19 cellular contexts compared by ENCODE assay signal in genomic region chr5:37005252-37005651, GRCh38.
DNase-seq lines count a peak whose midpoint lies in the region; ATAC-seq, FAIRE-seq and TF ChIP-seq lines count a peak whose summit lies in the region.
"Had no signal": no experiment of that assay in that cellular context is flagged by ENCODE, and none has a peak within 500 bp of the region (broad histone marks: within the 10 kb centered on the region; RNA-seq: fewer than 3 reads in every experiment).

No MANE protein-coding gene starts in this region.

- H3K4me2 ChIP-seq in PC-3 (ENCODE audit: low read length) (no peak overlapping the region), endothelial cell of umbilical vein (ENCODE audit: insufficient read depth, low read length) (no peak overlapping the region), hepatocyte (no peak overlapping the region)
- H3K4me2 ChIP-seq: PC-9 had no signal

- no peaks in the 10 kb centered on the region for H3K4me1 Mint-ChIP-seq in osteocyte (ENCODE audit: unreplicated experiment)
- H3K4me1 Mint-ChIP-seq in naive thymus-derived CD4-positive, alpha-beta T cell = peaks cover 0 to under 1% (median 0%) of the 10 kb centered on the region in 7 donors
- H3K4me1 Mint-ChIP-seq: activated naive CD8-positive, alpha-beta T cell treated with anti-CD3 and anti-CD28 coated beads, Interleukin-2, amount 10 ng/mL, durations not matched to agents 7 days and 5 days; memory B cell; nephron had no signal

- H3K36me3 Mint-ChIP-seq in osteocyte (ENCODE audit: unreplicated experiment) = peaks cover 34% of the 10 kb centered on the region
- H3K36me3 Mint-ChIP-seq in naive thymus-derived CD4-positive, alpha-beta T cell = peaks cover 0 to 20% (median 10%) of the 10 kb centered on the region in 5 donors

- H3K4me1 ChIP-seq in PC-3 (ENCODE audit: insufficient read depth, low read length) (no peaks in the 10 kb centered on the region), endothelial cell of umbilical vein (ENCODE audit: control insufficient read depth, extremely low read depth, insufficient read depth, low read length) (peaks cover 4% of the 10 kb centered on the region), hepatocyte (ENCODE audit: insufficient read depth) (peaks cover 3% of the 10 kb centered on the region)
- H3K4me1 ChIP-seq in naive thymus-derived CD4-positive, alpha-beta T cell (ENCODE audit: control insufficient read depth in 2 of 2, insufficient read depth in 2 of 2, low read length in 2 of 2) = no peaks in the 10 kb centered on the region

- TF ChIP-seq CTCF in PC-3 (conservative IDR thresholded peaks at IDR 0.05; ENCODE audit: low read depth, low read length) (no peak), endothelial cell of umbilical vein (IDR thresholded peaks at IDR 0.05; ENCODE audit: extremely low read depth in 1 of 2, insufficient read depth in 1 of 2, low read depth in 1 of 2, low read length in 2 of 2) (no peak), osteocyte (IDR thresholded peaks at IDR 0.05) (no peak), hepatocyte (IDR thresholded peaks at IDR 0.05; ENCODE audit: poor library complexity) (no peak)

- POLR2A ChIA-PET in PC-3 (lab: Charles Lee; ENCODE audit: unreplicated experiment) = no interaction called here
- POLR2A ChIA-PET in endothelial cell of umbilical vein (lab: Charles Lee) = no interaction called here
- POLR2A ChIA-PET in naive thymus-derived CD4-positive, alpha-beta T cell (lab: Charles Lee) = no interaction called here

- no peaks in the 10 kb centered on the region for H3K27me3 Mint-ChIP-seq in osteocyte (ENCODE audit: unreplicated experiment)
- no peaks in the 10 kb centered on the region for H3K27me3 Mint-ChIP-seq in naive thymus-derived CD4-positive, alpha-beta T cell
- H3K27me3 Mint-ChIP-seq: activated naive CD8-positive, alpha-beta T cell treated with anti-CD3 and anti-CD28 coated beads, Interleukin-2, amount 10 ng/mL, durations not matched to agents 7 days and 5 days; memory B cell had no signal

- WGBS in hepatocyte (ENCODE audit: low lambda C conversion rate, missing lambda C conversion rate) = 64% methylated on average over 6 of the region's 6 CpGs

- no peak overlapping the region for H3K27ac ChIP-seq in PC-3 (ENCODE audit: low read length)
- no peak overlapping the region for H3K27ac ChIP-seq in endothelial cell of umbilical vein (ENCODE audit: insufficient read depth, low read depth, low read length)
- H3K27ac ChIP-seq in naive thymus-derived CD4-positive, alpha-beta T cell (ENCODE audit: low read depth, low read length) = no peak overlapping the region
- no peak overlapping the region for H3K27ac ChIP-seq in hepatocyte
- H3K27ac ChIP-seq: PC-9 had no signal

- H3K9me3 ChIP-seq in PC-3 (ENCODE audit: low read length) = no peaks in the 10 kb centered on the region
- no peaks in the 10 kb centered on the region for H3K9me3 ChIP-seq in endothelial cell of umbilical vein (replicated peaks; ENCODE audit: control insufficient read depth, insufficient read depth, low read length)
- H3K9me3 ChIP-seq in naive thymus-derived CD4-positive, alpha-beta T cell (ENCODE audit: control insufficient read depth in 2 of 3, low read length in 3 of 3) = no peaks in the 10 kb centered on the region
- H3K9me3 ChIP-seq in hepatocyte (ENCODE audit: low read depth) = no peaks in the 10 kb centered on the region

- BruUV-seq in PC-3 (replicated peaks; lab: Mats Ljungman, UMichigan) (no TSS peak), endothelial cell of umbilical vein (replicated peaks; lab: Mats Ljungman, UMichigan) (no TSS peak)

- CTCF ChIA-PET in PC-3 (lab: Charles Lee) (interaction anchor here (0.5 to 1.5 kb wide), 10 partner anchors 23 to 271 kb away, joined by 3 to 12 read pairs (median 4); partner anchors contain the start of gene NIPBL), endothelial cell of umbilical vein (lab: Charles Lee) (interaction anchor here (0.6 to 4.0 kb wide), 39 partner anchors 10 to 309 kb away, joined by 3 to 57 read pairs (median 5); no protein-coding TSS in a partner anchor)
- CTCF ChIA-PET in naive thymus-derived CD4-positive, alpha-beta T cell (lab: Charles Lee) = interaction anchor here (0.8 to 2.1 kb wide), 6 partner anchors 9 to 276 kb away, joined by 3 to 10 read pairs (median 4); no protein-coding TSS in a partner anchor

- no peak overlapping the region for H3K4me3 ChIP-seq in PC-3 (ENCODE audit: low read length)
- no peak overlapping the region for H3K4me3 ChIP-seq in endothelial cell of umbilical vein (replicated peaks in 1 of 3; ENCODE audit: insufficient read depth in 1 of 3, low read depth in 1 of 3, low read length in 3 of 3)
- H3K4me3 ChIP-seq in naive thymus-derived CD4-positive, alpha-beta T cell (ENCODE audit: low read length) = no peak overlapping the region
- H3K4me3 ChIP-seq in hepatocyte = no peak overlapping the region
- H3K4me3 ChIP-seq: PC-9 had no signal

- dilution Hi-C loops in endothelial cell of umbilical vein (cut with MboI; ENCODE audit: extremely low pct_ligation_motif_present, low sequenced_read_pairs) = no loop called here

- H3F3A ChIP-seq in PC-3 (ENCODE audit: low read length, unreplicated experiment) = no peaks in the 10 kb centered on the region

- DNase-seq in EL = peak; percentile 67
- DNase-seq in PC-3 = peak; percentile 25
- DNase-seq in endothelial cell of umbilical vein (ENCODE audit: low read depth, low spot score) = peak; percentile 60
- no peak for DNase-seq in osteocyte (ENCODE audit: extremely low spot score, unreplicated experiment)
- no peak for DNase-seq in naive thymus-derived CD4-positive, alpha-beta T cell
- no peak for DNase-seq in hepatocyte (ENCODE audit: low spot score)
- no peak for DNase-seq in NCI-H1694 (lab: John Stamatoyannopoulos, UW)
- no peak for DNase-seq in AML-193 (lab: John Stamatoyannopoulos, UW)
- DNase-seq: activated CD8-positive, alpha-beta memory T cell treated with anti-CD3 and anti-CD28 coated beads for 24 hours; activated naive CD8-positive, alpha-beta T cell treated with anti-CD3 and anti-CD28 coated beads, Interleukin-2, amount 10 ng/mL, durations not matched to agents 7 days and 5 days; caudate nucleus; effector CD4-positive, alpha-beta T cell; stimulated activated CD4-positive, alpha-beta T cell treated with anti-CD3 and anti-CD28 coated beads, Interleukin-12 subunit alpha, Interleukin-12 subunit beta, amount 100 ng/mL, for 4 hours had no signal

- intact Hi-C loops in PC-3 (cut with micrococcal nuclease) (loop anchor here (2.0 kb wide), 1 partner anchor 130 kb away; no protein-coding TSS in a partner anchor), endothelial cell of umbilical vein (cut with micrococcal nuclease) (no loop called here)
- intact Hi-C loops in naive thymus-derived CD4-positive, alpha-beta T cell (cut with micrococcal nuclease) = no loop called here

- H3K4me3 Mint-ChIP-seq in osteocyte (ENCODE audit: unreplicated experiment) = no peak overlapping the region
- H3K4me3 Mint-ChIP-seq in naive thymus-derived CD4-positive, alpha-beta T cell = no peak overlapping the region
- H3K4me3 Mint-ChIP-seq: activated naive CD8-positive, alpha-beta T cell treated with anti-CD3 and anti-CD28 coated beads, Interleukin-2, amount 10 ng/mL, durations not matched to agents 7 days and 5 days; memory B cell; nephron; T-helper 2 cell treated with Interferon-gamma antibody and Interleukin-4, amounts not matched to agents 5 μg/mL and 100 μg/mL, for 36 hours had no signal

- no peak for TF ChIP-seq POLR2A in endothelial cell of umbilical vein (IDR thresholded peaks at IDR 0.05; ENCODE audit: low read depth, low read length)

- no peaks in the 10 kb centered on the region for H3K9me3 Mint-ChIP-seq in osteocyte (ENCODE audit: unreplicated experiment)
- no peaks in the 10 kb centered on the region for H3K9me3 Mint-ChIP-seq in naive thymus-derived CD4-positive, alpha-beta T cell
- H3K9me3 Mint-ChIP-seq: activated naive CD8-positive, alpha-beta T cell treated with anti-CD3 and anti-CD28 coated beads, Interleukin-2, amount 10 ng/mL, durations not matched to agents 7 days and 5 days; memory B cell; nephron; T-helper 2 cell treated with Interferon-gamma antibody and Interleukin-4, amounts not matched to agents 5 μg/mL and 100 μg/mL, for 36 hours had no signal

- H3K27me3 ChIP-seq in PC-3 (ENCODE audit: low read length) (no peaks in the 10 kb centered on the region), endothelial cell of umbilical vein (ENCODE audit: control insufficient read depth in 2 of 2, insufficient read depth in 2 of 2, low read length in 2 of 2) (no peaks in the 10 kb centered on the region), hepatocyte (no peaks in the 10 kb centered on the region)
- no peaks in the 10 kb centered on the region for H3K27me3 ChIP-seq in naive thymus-derived CD4-positive, alpha-beta T cell (ENCODE audit: control insufficient read depth in 2 of 2, insufficient read depth in 2 of 2, low read length in 2 of 2)

- H4K20me1 ChIP-seq in PC-3 (ENCODE audit: low read length) = no peaks in the 10 kb centered on the region
- H4K20me1 ChIP-seq in endothelial cell of umbilical vein (replicated peaks; ENCODE audit: control insufficient read depth, extremely low read depth, insufficient read depth, low read length) = no peaks in the 10 kb centered on the region
- no peaks in the 10 kb centered on the region for H4K20me1 ChIP-seq in hepatocyte (ENCODE audit: insufficient read depth, poor library complexity, severe bottlenecking)

- H3K36me3 ChIP-seq in PC-3 (ENCODE audit: low read depth, low read length) (peaks cover 23% of the 10 kb centered on the region), endothelial cell of umbilical vein (ENCODE audit: control insufficient read depth in 2 of 2, extremely low read depth in 1 of 2, insufficient read depth in 2 of 2, low read length in 2 of 2) (peaks cover 2 to 4% of the 10 kb centered on the region in 2 experiments), hepatocyte (replicated peaks; ENCODE audit: insufficient read depth, low read depth) (peaks cover 15% of the 10 kb centered on the region)
- H3K36me3 ChIP-seq in naive thymus-derived CD4-positive, alpha-beta T cell (ENCODE audit: control insufficient read depth in 2 of 3, insufficient read depth in 3 of 3, low read length in 3 of 3) = peaks cover 5 to 56% (median 23%) of the 10 kb centered on the region in 3 experiments

- H3K27ac Mint-ChIP-seq in osteocyte (ENCODE audit: unreplicated experiment) = peak overlapping the region; percentile 14
- peak overlapping the region in 1 of 9 donors; percentile 6 for H3K27ac Mint-ChIP-seq in naive thymus-derived CD4-positive, alpha-beta T cell
- H3K27ac Mint-ChIP-seq: activated naive CD8-positive, alpha-beta T cell treated with anti-CD3 and anti-CD28 coated beads, Interleukin-2, amount 10 ng/mL, durations not matched to agents 7 days and 5 days; memory B cell; nephron; T-helper 2 cell treated with Interferon-gamma antibody and Interleukin-4, amounts not matched to agents 5 μg/mL and 100 μg/mL, for 36 hours had no signal

- H3K9me1 ChIP-seq in endothelial cell of umbilical vein (replicated peaks; ENCODE audit: control insufficient read depth, extremely low read depth, insufficient read depth, low read length) = no peaks in the 10 kb centered on the region

- FAIRE-seq in endothelial cell of umbilical vein (lab: Jason Lieb, UNC) = no peak
- FAIRE-seq: keratinocyte had no signal

- no peaks in the 10 kb centered on the region for H3K9me2 ChIP-seq in PC-3 (replicated peaks; ENCODE audit: low read length)
- no peaks in the 10 kb centered on the region for H3K9me2 ChIP-seq in hepatocyte (replicated peaks; ENCODE audit: insufficient read depth)

- H3K79me2 ChIP-seq in PC-3 (ENCODE audit: low read length) = no peaks in the 10 kb centered on the region
- H3K79me2 ChIP-seq in endothelial cell of umbilical vein (ENCODE audit: control insufficient read depth, insufficient read depth, low read length) = no peaks in the 10 kb centered on the region
- no peaks in the 10 kb centered on the region for H3K79me2 ChIP-seq in hepatocyte

- no peak overlapping the region for H2AFZ ChIP-seq in PC-3 (ENCODE audit: low read length)
- no peak overlapping the region for H2AFZ ChIP-seq in endothelial cell of umbilical vein (ENCODE audit: low read depth, low read length)
- no peak overlapping the region for H2AFZ ChIP-seq in hepatocyte
- H2AFZ ChIP-seq: PC-9 had no signal

- peak; percentile 86 for ATAC-seq in PC-3
- no peak for ATAC-seq in naive thymus-derived CD4-positive, alpha-beta T cell
- ATAC-seq: activated CD4-positive, CD25-positive, alpha-beta regulatory T cell treated with anti-CD3 and anti-CD28 coated beads, Interleukin-2, amount 50 U/mL, for 24 hours had no signal

- H3K9ac ChIP-seq in PC-3 (ENCODE audit: low read length) (no peak overlapping the region), endothelial cell of umbilical vein (replicated peaks; ENCODE audit: extremely low read depth, insufficient read depth, low read length) (no peak overlapping the region)

Comparison
In these comparisons a context has a peak if more than half of its experiments do, and no peak if none do; other contexts are left out.
1. DNase-seq: peak in EL (single experiment), PC-3 (single experiment) and endothelial cell of umbilical vein (single experiment); none in osteocyte (single experiment), naive thymus-derived CD4-positive, alpha-beta T cell (0 of 9), hepatocyte (single experiment), NCI-H1694 (single experiment) and AML-193 (0 of 2).